ENCODE assay signal across 8 cellular contexts in the genomic region with DNA sequence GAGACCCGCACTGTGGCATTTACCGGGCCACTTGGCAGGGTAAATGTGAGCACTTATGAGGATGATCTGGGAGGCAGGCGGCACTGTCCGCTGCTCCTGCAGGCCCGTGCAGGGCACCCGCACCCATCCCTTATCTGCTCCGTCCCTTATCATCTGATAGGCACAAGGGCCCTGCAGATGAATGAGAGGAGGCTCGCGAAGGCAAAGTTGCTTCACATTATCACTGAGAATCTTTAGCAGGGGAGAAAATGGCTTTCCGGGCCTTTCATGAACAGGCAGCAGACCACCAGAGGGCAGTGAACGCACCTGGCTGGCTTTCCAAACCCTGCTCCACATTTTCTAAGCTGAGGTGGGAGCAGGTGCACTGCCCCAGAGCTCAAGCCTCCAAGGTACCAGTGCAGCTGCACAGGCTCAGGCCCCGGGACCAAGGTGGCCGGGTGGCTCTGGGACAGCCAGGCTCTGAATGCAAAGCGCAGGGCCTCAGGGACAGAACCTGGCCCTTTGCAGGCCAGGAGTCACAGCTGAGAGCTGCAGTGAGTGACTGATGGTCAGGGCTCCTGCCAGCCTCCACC.
DNase-seq lines count a peak whose midpoint lies in the region; ATAC-seq and TF ChIP-seq lines count a peak whose summit lies in the region.
"Had no signal": no experiment of that assay in that cellular context is flagged by ENCODE, and none has a peak within 500 bp of the region (broad histone marks: within the 10 kb centered on the region; RNA-seq: fewer than 3 reads in every experiment).

No MANE protein-coding gene starts in this region.

- peak; percentile 93 for ATAC-seq in WTC11
- peak; percentile 37 for ATAC-seq in left lung
- ATAC-seq in HG03460 (IDR thresholded peaks at IDR 0.05; ENCODE audit: unreplicated experiment), result no peak
- ATAC-seq: naive thymus-derived CD4-positive, alpha-beta T cell had no signal

- H3K4me1 Mint-ChIP-seq in WTC11, result no peaks in the 10 kb centered on the region
- H3K4me1 Mint-ChIP-seq: naive thymus-derived CD4-positive, alpha-beta T cell had no signal

- CTCF ChIA-PET in WTC11 (lab: Charles Lee), result interaction anchor here (0.5 to 1.8 kb wide), 49 partner anchors 10 to 493 kb away, joined by 3 to 24 read pairs (median 4); a partner anchor contains a TSS

- peak; percentile 6 for DNase-seq in GM12865 (ENCODE audit: low read depth)
- DNase-seq in NCI-H1105 treated with DMSO at 0.1 percent for 48 hours (lab: John Stamatoyannopoulos, UW), result peak; percentile 64
- DNase-seq in WTC11 (ENCODE audit: low spot score), result peak; percentile 76
- no peak for DNase-seq in left lung
- DNase-seq in uterus, result no peak
- DNase-seq in GF-D8 (lab: John Stamatoyannopoulos, UW), result no peak

- no peak overlapping the region for H3K4me3 Mint-ChIP-seq in WTC11
- H3K4me3 Mint-ChIP-seq: naive thymus-derived CD4-positive, alpha-beta T cell had no signal

- intact Hi-C loops in left lung (cut with DNase I) (no loop called here), uterus (cut with DNase I; ENCODE audit: low total_unique reads) (no loop called here)

- TF ChIP-seq CTCF in GM12865 (IDR thresholded peaks at IDR 0.05; ENCODE audit: insufficient read depth, low read depth, low read length, missing control alignments) (peak; percentile 15), WTC11 (IDR thresholded peaks at IDR 0.05) (no peak; the same call in 1 of the 2 replicates), left lung (IDR thresholded peaks at IDR 0.05) (no peak), uterus (IDR thresholded peaks at IDR 0.05) (no peak)

- TF ChIP-seq POLR2A in uterus (IDR thresholded peaks at IDR 0.05), result no peak

- no peaks in the 10 kb centered on the region for H3K27me3 Mint-ChIP-seq in WTC11 (ENCODE audit: low read depth)

- H3K9me3 ChIP-seq in left lung, result no peaks in the 10 kb centered on the region
- H3K9me3 ChIP-seq in uterus, result no peaks in the 10 kb centered on the region

- POLR2A ChIA-PET in WTC11 (lab: Charles Lee), result no interaction called here

- peaks cover 16% of the 10 kb centered on the region for H3K36me3 Mint-ChIP-seq in WTC11
- H3K36me3 Mint-ChIP-seq: naive thymus-derived CD4-positive, alpha-beta T cell had no signal

- H3K27me3 ChIP-seq in left lung (no peaks in the 10 kb centered on the region), uterus (no peaks in the 10 kb centered on the region)

- H3K36me3 ChIP-seq in left lung, result no peaks in the 10 kb centered on the region
- no peaks in the 10 kb centered on the region for H3K36me3 ChIP-seq in uterus

- H3K27ac ChIP-seq in left lung (no peak overlapping the region), uterus (no peak overlapping the region)

- H3K9me3 Mint-ChIP-seq in WTC11, result no peaks in the 10 kb centered on the region

- peak overlapping the region; percentile 45; the same call in 1 of the 2 replicates for H3K27ac Mint-ChIP-seq in WTC11
- H3K27ac Mint-ChIP-seq: naive thymus-derived CD4-positive, alpha-beta T cell had no signal

- H3K4me3 ChIP-seq in GM12865 (ENCODE audit: low read depth, low read length) (no peak overlapping the region), left lung (no peak overlapping the region), uterus (no peak overlapping the region)

- H3K4me1 ChIP-seq in left lung, result no peaks in the 10 kb centered on the region
- no peaks in the 10 kb centered on the region for H3K4me1 ChIP-seq in uterus

TF ChIP-seq in WTC11, 78 proteins besides CTCF, POLR2A, EP300 and RAD21:
- TF ChIP-seq, protein P1, sequence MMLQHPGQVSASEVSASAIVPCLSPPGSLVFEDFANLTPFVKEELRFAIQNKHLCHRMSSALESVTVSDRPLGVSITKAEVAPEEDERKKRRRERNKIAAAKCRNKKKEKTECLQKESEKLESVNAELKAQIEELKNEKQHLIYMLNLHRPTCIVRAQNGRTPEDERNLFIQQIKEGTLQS (CRISPR knock-in tag; conservative IDR thresholded peaks at IDR 0.05), result no peak
- TF ChIP-seq, protein P2, sequence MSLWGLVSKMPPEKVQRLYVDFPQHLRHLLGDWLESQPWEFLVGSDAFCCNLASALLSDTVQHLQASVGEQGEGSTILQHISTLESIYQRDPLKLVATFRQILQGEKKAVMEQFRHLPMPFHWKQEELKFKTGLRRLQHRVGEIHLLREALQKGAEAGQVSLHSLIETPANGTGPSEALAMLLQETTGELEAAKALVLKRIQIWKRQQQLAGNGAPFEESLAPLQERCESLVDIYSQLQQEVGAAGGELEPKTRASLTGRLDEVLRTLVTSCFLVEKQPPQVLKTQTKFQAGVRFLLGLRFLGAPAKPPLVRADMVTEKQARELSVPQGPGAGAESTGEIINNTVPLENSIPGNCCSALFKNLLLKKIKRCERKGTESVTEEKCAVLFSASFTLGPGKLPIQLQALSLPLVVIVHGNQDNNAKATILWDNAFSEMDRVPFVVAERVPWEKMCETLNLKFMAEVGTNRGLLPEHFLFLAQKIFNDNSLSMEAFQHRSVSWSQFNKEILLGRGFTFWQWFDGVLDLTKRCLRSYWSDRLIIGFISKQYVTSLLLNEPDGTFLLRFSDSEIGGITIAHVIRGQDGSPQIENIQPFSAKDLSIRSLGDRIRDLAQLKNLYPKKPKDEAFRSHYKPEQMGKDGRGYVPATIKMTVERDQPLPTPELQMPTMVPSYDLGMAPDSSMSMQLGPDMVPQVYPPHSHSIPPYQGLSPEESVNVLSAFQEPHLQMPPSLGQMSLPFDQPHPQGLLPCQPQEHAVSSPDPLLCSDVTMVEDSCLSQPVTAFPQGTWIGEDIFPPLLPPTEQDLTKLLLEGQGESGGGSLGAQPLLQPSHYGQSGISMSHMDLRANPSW (CRISPR knock-in tag; conservative IDR thresholded peaks at IDR 0.05; ENCODE audit: low read depth), result no peak

Comparison
In these comparisons a context has a peak if more than half of its experiments do, and no peak if none do; other contexts are left out.
1. DNase-seq: peak in GM12865 (single experiment), NCI-H1105 treated with DMSO at 0.1 percent for 48 hours (single experiment) and WTC11 (single experiment); none in left lung (0 of 2), uterus (0 of 2) and GF-D8 (single experiment).